Comparison of ENCODE assay signal across 8 cellular contexts in genomic region chr2:238945433-238946150, GRCh38.
A peak's percentile ranks its signal among the peaks of the same experiment; 100 is the strongest.
DNase-seq lines count a peak whose midpoint lies in the region; ATAC-seq and TF ChIP-seq lines count a peak whose summit lies in the region.

No MANE protein-coding gene starts in this region.

- peak; percentile 33 for TF ChIP-seq CTCF in glutamatergic neuron (IDR thresholded peaks at IDR 0.05; ENCODE audit: partially characterized antibody, unreplicated experiment)

- H3K9me3 Mint-ChIP-seq in glutamatergic neuron (ENCODE audit: unreplicated experiment) = peaks cover 1% of the 10 kb centered on the region

- no peak overlapping the region for H3K4me3 Mint-ChIP-seq in glutamatergic neuron (ENCODE audit: unreplicated experiment)

- H3K27me3 Mint-ChIP-seq in glutamatergic neuron (ENCODE audit: unreplicated experiment) = peaks cover 7% of the 10 kb centered on the region

- ATAC-seq in sciatic nerve (peak; percentile 87), GM18517 (IDR thresholded peaks at IDR 0.05; ENCODE audit: unreplicated experiment) (no peak), GM18909 (IDR thresholded peaks at IDR 0.05; ENCODE audit: poor library complexity, unreplicated experiment) (no peak)

- DNase-seq in stimulated activated CD4-positive, alpha-beta T cell treated with anti-CD3 and anti-CD28 coated beads, Interleukin-4, amount 100 ng/mL, for 48 hours (ENCODE audit: low read depth in 2 of 2) = peak; percentile 5 to 7
- DNase-seq in stimulated activated CD4-positive, alpha-beta T cell treated with anti-CD3 and anti-CD28 coated beads, Interleukin-4, amount 100 ng/mL, for 1 hour = no peak
- DNase-seq in SW480 (ENCODE audit: low spot score) (peak; percentile 29), glutamatergic neuron (peak; percentile 53), sciatic nerve (ENCODE audit: low spot score) (peak; percentile 72), occipital lobe (lab: John Stamatoyannopoulos, UW) (no peak)

- H3K4me1 Mint-ChIP-seq in glutamatergic neuron (ENCODE audit: low read depth, unreplicated experiment) = no peaks in the 10 kb centered on the region

- intact Hi-C loops in sciatic nerve (cut with DNase I) = no loop called here

- no peak overlapping the region for H3K27ac Mint-ChIP-seq in glutamatergic neuron (ENCODE audit: unreplicated experiment)

- no peaks in the 10 kb centered on the region for H3K36me3 Mint-ChIP-seq in glutamatergic neuron (ENCODE audit: unreplicated experiment)

Comparison
In these comparisons a context has a peak if more than half of its experiments do, and no peak if none do; other contexts are left out.
1. DNase-seq: peak in stimulated activated CD4-positive, alpha-beta T cell treated with anti-CD3 and anti-CD28 coated beads, Interleukin-4, amount 100 ng/mL, for 48 hours (2 of 2), SW480 (single experiment), glutamatergic neuron (single experiment) and sciatic nerve (single experiment); none in stimulated activated CD4-positive, alpha-beta T cell treated with anti-CD3 and anti-CD28 coated beads, Interleukin-4, amount 100 ng/mL, for 1 hour (single experiment) and occipital lobe (single experiment).